26 cellular contexts compared by ENCODE assay signal in genomic region chr5:159031915-159032314, GRCh38.
A peak's percentile ranks its signal among the peaks of the same experiment; 100 is the strongest.
DNase-seq lines count a peak whose midpoint lies in the region; ATAC-seq, FAIRE-seq and TF ChIP-seq lines count a peak whose summit lies in the region.
"Had no signal": no experiment of that assay in that cellular context is flagged by ENCODE, and none has a peak within 500 bp of the region (broad histone marks: within the 10 kb centered on the region; RNA-seq: fewer than 3 reads in every experiment).

No MANE protein-coding gene starts in this region.

- H3K27me3 Mint-ChIP-seq in astrocyte (ENCODE audit: low read depth, unreplicated experiment) (peaks cover 3% of the 10 kb centered on the region), nephron progenitor cell (ENCODE audit: low read depth, poor library complexity) (peaks cover 4% of the 10 kb centered on the region)

- no peaks in the 10 kb centered on the region for H4K20me1 ChIP-seq in astrocyte (ENCODE audit: insufficient read depth, low read length)

- H3K4me3 Mint-ChIP-seq in astrocyte (ENCODE audit: unreplicated experiment) (no peak overlapping the region), nephron progenitor cell (peak overlapping the region; percentile 56)
- H3K4me3 Mint-ChIP-seq: activated CD4-positive, alpha-beta T cell treated with anti-CD3 and anti-CD28 coated beads for 36 hours; activated naive CD8-positive, alpha-beta T cell treated with anti-CD3 and anti-CD28 coated beads, Interleukin-2, amount 10 ng/mL, durations not matched to agents 7 days and 5 days; H9; stimulated activated effector memory CD8-positive, alpha-beta T cell treated with anti-CD3 and anti-CD28 coated beads, Interleukin-12 subunit alpha, Interleukin-12 subunit beta, amount 100 ng/mL, for 72 hours; T-helper 2 cell treated with Interferon-gamma antibody and Interleukin-4, amounts not matched to agents 5 μg/mL and 100 μg/mL, for 36 hours had no signal

- peak overlapping the region; percentile 82 for H3K27ac ChIP-seq in left ventricle myocardium inferior (replicated peaks)
- no peak overlapping the region for H3K27ac ChIP-seq in right cardiac atrium (ENCODE audit: low read length)
- H3K27ac ChIP-seq in astrocyte (ENCODE audit: low read depth, low read length): peak overlapping the region; percentile 38

- H3K4me2 ChIP-seq in astrocyte (ENCODE audit: low read length): peak overlapping the region; percentile 65

- H2AFZ ChIP-seq in astrocyte (ENCODE audit: low read depth, low read length): no peak overlapping the region

- H3K79me2 ChIP-seq in astrocyte (ENCODE audit: insufficient read depth, low read length): no peaks in the 10 kb centered on the region

- H3K36me3 ChIP-seq in left ventricle myocardium inferior (no peaks in the 10 kb centered on the region), astrocyte (ENCODE audit: insufficient read depth, low read length) (no peaks in the 10 kb centered on the region)

- no peak for FAIRE-seq in astrocyte (lab: Jason Lieb, UNC)
- FAIRE-seq: HepG2 had no signal

- no peaks in the 10 kb centered on the region for H3K9me3 ChIP-seq in left ventricle myocardium inferior (replicated peaks)
- H3K9me3 ChIP-seq in right cardiac atrium (ENCODE audit: control insufficient read depth, low read length): no peaks in the 10 kb centered on the region
- no peaks in the 10 kb centered on the region for H3K9me3 ChIP-seq in astrocyte (ENCODE audit: insufficient read depth, low read depth, low read length)

- H3K9me3 Mint-ChIP-seq in astrocyte (ENCODE audit: unreplicated experiment) (no peaks in the 10 kb centered on the region), nephron progenitor cell (peaks cover 11% of the 10 kb centered on the region)
- H3K9me3 Mint-ChIP-seq: stimulated activated effector memory CD8-positive, alpha-beta T cell treated with anti-CD3 and anti-CD28 coated beads, Interleukin-12 subunit alpha, Interleukin-12 subunit beta, amount 100 ng/mL, for 72 hours; T-helper 2 cell treated with Interferon-gamma antibody and Interleukin-4, amounts not matched to agents 5 μg/mL and 100 μg/mL, for 36 hours had no signal

- H3K36me3 Mint-ChIP-seq in astrocyte (ENCODE audit: low read depth, unreplicated experiment) (no peaks in the 10 kb centered on the region), nephron progenitor cell (ENCODE audit: low read depth) (peaks cover 10% of the 10 kb centered on the region)
- H3K36me3 Mint-ChIP-seq: activated naive CD8-positive, alpha-beta T cell treated with anti-CD3 and anti-CD28 coated beads, Interleukin-2, amount 10 ng/mL, durations not matched to agents 7 days and 5 days; stimulated activated effector memory CD8-positive, alpha-beta T cell treated with anti-CD3 and anti-CD28 coated beads, Interleukin-12 subunit alpha, Interleukin-12 subunit beta, amount 100 ng/mL, for 72 hours had no signal

- H3K4me3 ChIP-seq in left ventricle myocardium inferior (no peak overlapping the region), right cardiac atrium (ENCODE audit: low read length) (no peak overlapping the region), astrocyte (ENCODE audit: insufficient read depth, low read depth, low read length) (no peak overlapping the region)

- H3K9ac ChIP-seq in astrocyte (ENCODE audit: low read length): peak overlapping the region; percentile 11

- TF ChIP-seq CTCF in left ventricle myocardium inferior (IDR thresholded peaks at IDR 0.05; ENCODE audit: borderline replicate concordance) (no peak), astrocyte (IDR thresholded peaks at IDR 0.05; ENCODE audit: insufficient read depth, low read depth, low read length) (no peak), nephron progenitor cell (IDR thresholded peaks at IDR 0.05) (no peak)

- intact Hi-C loops in left ventricle myocardium inferior (cut with micrococcal nuclease) (no loop called here), right cardiac atrium (cut with DNase I) (no loop called here)

- H3K4me1 ChIP-seq in left ventricle myocardium inferior (peaks cover 58% of the 10 kb centered on the region), right cardiac atrium (ENCODE audit: control insufficient read depth, insufficient read depth, low read length) (peaks cover 6% of the 10 kb centered on the region), astrocyte (ENCODE audit: insufficient read depth, low read length) (peaks cover 13% of the 10 kb centered on the region)

- no peak for ATAC-seq in right cardiac atrium
- ATAC-seq: activated CD4-positive, alpha-beta T cell treated with anti-CD3 and anti-CD28 coated beads for 36 hours; HepG2; naive thymus-derived CD4-positive, alpha-beta T cell; Panc1; stimulated activated effector memory CD8-positive, alpha-beta T cell treated with anti-CD3 and anti-CD28 coated beads, Interleukin-12 subunit alpha, Interleukin-12 subunit beta, amount 100 ng/mL, for 72 hours had no signal

- H3K4me1 Mint-ChIP-seq in astrocyte (ENCODE audit: low read depth, unreplicated experiment): peaks cover 17% of the 10 kb centered on the region
- H3K4me1 Mint-ChIP-seq in nephron progenitor cell: peaks cover 85% of the 10 kb centered on the region
- H3K4me1 Mint-ChIP-seq: stimulated activated effector memory CD8-positive, alpha-beta T cell treated with anti-CD3 and anti-CD28 coated beads, Interleukin-12 subunit alpha, Interleukin-12 subunit beta, amount 100 ng/mL, for 72 hours had no signal

- H3K27ac Mint-ChIP-seq in astrocyte (ENCODE audit: unreplicated experiment): no peak overlapping the region
- H3K27ac Mint-ChIP-seq in nephron progenitor cell: peak overlapping the region; percentile 96
- H3K27ac Mint-ChIP-seq: activated CD4-positive, alpha-beta T cell treated with anti-CD3 and anti-CD28 coated beads for 36 hours; activated naive CD8-positive, alpha-beta T cell treated with anti-CD3 and anti-CD28 coated beads, Interleukin-2, amount 10 ng/mL, durations not matched to agents 7 days and 5 days; CD4-positive, alpha-beta memory T cell; H9; naive thymus-derived CD4-positive, alpha-beta T cell; stimulated activated effector memory CD8-positive, alpha-beta T cell treated with anti-CD3 and anti-CD28 coated beads, Interleukin-12 subunit alpha, Interleukin-12 subunit beta, amount 100 ng/mL, for 72 hours; T-helper 2 cell treated with Interferon-gamma antibody and Interleukin-4, amounts not matched to agents 5 μg/mL and 100 μg/mL, for 36 hours had no signal

- DNase-seq in left ventricle myocardium inferior (no peak), right cardiac atrium (no peak), astrocyte (ENCODE audit: low read depth) (no peak), nephron progenitor cell (no peak), C1 segment of cervical spinal cord (lab: John Stamatoyannopoulos, UW) (no peak), HK-2 (ENCODE audit: unreplicated experiment) (no peak), retina (no peak), NCI-H187 treated with DMSO at 0.1 percent for 48 hours (lab: John Stamatoyannopoulos, UW) (no peak)
- DNase-seq: activated CD4-positive, alpha-beta T cell treated with anti-CD3 and anti-CD28 coated beads for 36 hours; activated naive CD8-positive, alpha-beta T cell treated with anti-CD3 and anti-CD28 coated beads, Interleukin-2, amount 10 ng/mL, durations not matched to agents 7 days and 5 days; aorta; CD4-positive, alpha-beta memory T cell; cortex of kidney; effector memory CD4-positive, alpha-beta T cell; H9; Kasumi-1; naive thymus-derived CD4-positive, alpha-beta T cell; NCI-H2081; NCI-H526 treated with DMSO at 0.1 percent for 48 hours; occipital lobe; Right ventricle myocardium superior; stimulated activated CD4-positive, alpha-beta T cell treated with anti-CD3 and anti-CD28 coated beads, Interleukin-15, amount 100 ng/mL, for 24 hours had no signal

- no peaks in the 10 kb centered on the region for H3K27me3 ChIP-seq in left ventricle myocardium inferior (ENCODE audit: low read depth)
- no peaks in the 10 kb centered on the region for H3K27me3 ChIP-seq in right cardiac atrium (ENCODE audit: control insufficient read depth, insufficient read depth)
- H3K27me3 ChIP-seq in astrocyte (ENCODE audit: insufficient read depth, low read length): no peaks in the 10 kb centered on the region

- 90% methylated on average over 3 of the region's 3 CpGs for WGBS in right cardiac atrium
